In genomic region chrX:42151808-42152207, GRCh38 we compare ENCODE assay signal across 14 cellular contexts.
"Had no signal": no experiment of that assay in that cellular context is flagged by ENCODE, and none has a peak within 500 bp of the region (broad histone marks: within the 10 kb centered on the region; RNA-seq: fewer than 3 reads in every experiment).

No MANE protein-coding gene starts in this region.

- H3K4me3 ChIP-seq: ascending aorta, cardiac muscle cell, lower lobe of right lung, right lobe of liver, smooth muscle cell, stomach, testis, upper lobe of right lung had no signal

- ATAC-seq: left cardiac atrium, lower lobe of right lung, right lobe of liver, upper lobe of right lung had no signal

- H3K4me3 Mint-ChIP-seq: mesothelial cell of epicardium, neural crest cell had no signal

- H3K27me3 ChIP-seq: ascending aorta, cardiac muscle cell, right lobe of liver, stomach, testis, upper lobe of right lung had no signal

- H3K9me3 ChIP-seq: ascending aorta, lower lobe of right lung, right lobe of liver, testis, upper lobe of right lung had no signal

- H3K4me1 ChIP-seq: ascending aorta, lower lobe of right lung, right lobe of liver, stomach, testis, upper lobe of right lung had no signal

- DNase-seq: activated CD8-positive, alpha-beta memory T cell treated with anti-CD3 and anti-CD28 coated beads for 24 hours; activated naive CD4-positive, alpha-beta T cell; left cardiac atrium; lower lobe of right lung; right lobe of liver; stomach; testis; upper lobe of right lung; WERI-Rb-1 had no signal

- H3K36me3 Mint-ChIP-seq: mesothelial cell of epicardium had no signal

- H3K9me3 Mint-ChIP-seq: neural crest cell had no signal

- H3K4me2 ChIP-seq: smooth muscle cell had no signal

- H3K36me3 ChIP-seq: ascending aorta, cardiac muscle cell, lower lobe of right lung, right lobe of liver, stomach, upper lobe of right lung, WERI-Rb-1 had no signal

- H3K27ac Mint-ChIP-seq: mesothelial cell of epicardium had no signal

- H3K27ac ChIP-seq: ascending aorta, cardiac muscle cell, lower lobe of right lung, right lobe of liver, stomach, testis, upper lobe of right lung, WERI-Rb-1 had no signal

- H3K4me1 Mint-ChIP-seq: neural crest cell had no signal
